In the genomic region with DNA sequence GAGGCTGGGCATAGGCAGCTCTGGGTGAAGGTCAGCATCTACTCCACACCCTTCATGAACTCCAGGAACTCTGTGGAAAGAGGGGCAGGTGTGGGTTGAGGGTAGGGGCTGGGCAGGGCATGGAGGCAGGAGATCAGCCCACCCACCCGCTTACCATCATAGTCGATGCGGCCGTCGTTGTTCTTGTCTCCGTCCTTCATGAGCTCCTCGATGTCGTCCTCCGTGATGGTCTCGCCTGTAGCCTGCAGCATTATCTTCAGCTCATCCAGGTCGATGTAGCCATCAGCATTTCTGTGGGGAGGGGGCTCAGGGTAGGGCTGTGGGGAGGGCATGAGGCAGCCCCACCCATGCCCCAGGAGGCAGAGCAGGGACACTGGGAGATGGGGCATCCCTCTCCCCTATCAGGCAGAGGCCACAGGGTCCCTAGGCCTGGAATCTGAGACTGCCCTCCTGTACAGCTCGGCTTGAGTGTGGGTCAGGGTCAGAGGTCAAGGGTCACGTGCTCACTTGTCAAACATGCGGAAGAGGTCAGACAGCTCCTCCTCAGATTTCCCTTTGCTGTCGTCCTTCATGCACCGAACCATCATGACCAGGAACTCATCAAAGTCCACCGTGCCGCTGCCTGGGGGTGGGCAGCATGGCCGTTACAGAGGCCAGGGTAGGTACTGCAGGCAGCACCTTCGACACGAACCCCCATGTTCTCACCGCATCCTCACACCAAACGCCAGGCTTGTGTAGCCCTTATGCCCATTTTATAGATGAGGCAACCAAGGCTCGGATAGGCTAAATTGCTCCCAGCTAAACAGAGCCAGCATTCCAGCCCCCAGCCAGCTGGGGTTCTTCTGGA, we compare ENCODE assay signal across 22 cellular contexts. TPM values are rescaled to one million over a fixed set of nuclear protein-coding genes. Genes with fewer than 3 reads are reported as not detected.
DNase-seq lines count a peak whose midpoint lies in the region; ATAC-seq and TF ChIP-seq lines count a peak whose summit lies in the region.
"Had no signal": no experiment of that assay in that cellular context is flagged by ENCODE, and none has a peak within 500 bp of the region (broad histone marks: within the 10 kb centered on the region; RNA-seq: fewer than 3 reads in every experiment).

No MANE protein-coding gene starts in this region.

- no peak overlapping the region for H3K27ac Mint-ChIP-seq in activated T-helper 1 cell treated with anti-CD3 and anti-CD28 coated beads, Interleukin-12 subunit alpha, Interleukin-12 subunit beta, Interleukin-2, Interleukin-4 antibody, amounts not matched to agents 30 ng/mL and 10 ng/mL and 1 ng/mL, durations not matched to agents 14 hours and 24 hours and 36 hours
- H3K27ac Mint-ChIP-seq: activated CD8-positive, alpha-beta T cell treated with anti-CD3 and anti-CD28 coated beads, Interleukin-2, amount 10 ng/mL, durations not matched to agents 7 days and 5 days; activated T-cell treated with anti-CD3 and anti-CD28 coated beads, Interleukin-2, amount 50 U/mL, for 72 hours had no signal

- dilution Hi-C loops in IMR-90 (cut with HindIII; ENCODE audit: low sequenced_read_pairs, unreplicated experiment) = no loop called here

- H3K36me3 ChIP-seq in IMR-90 (ENCODE audit: control insufficient read depth, insufficient read depth, low read length) (no peaks in the 10 kb centered on the region), cardiac muscle cell (peaks cover 20% of the 10 kb centered on the region), parathyroid adenoma (ENCODE audit: control insufficient read depth, insufficient read depth, low read length) (no peaks in the 10 kb centered on the region), prostate gland (no peaks in the 10 kb centered on the region)
- H3K36me3 ChIP-seq: neutrophil had no signal

- no peak for TF ChIP-seq RAD21 in IMR-90 (IDR thresholded peaks at IDR 0.05; ENCODE audit: low read length)

- H2AK9ac ChIP-seq in IMR-90 (replicated peaks; ENCODE audit: low read depth, low read length, poor library complexity) = no peak overlapping the region

- H2BK120ac ChIP-seq in IMR-90 (ENCODE audit: low read depth, low read length) = no peak overlapping the region

- H3K79me2 ChIP-seq in parathyroid adenoma = peaks cover 3% of the 10 kb centered on the region

- H3K4me3 ChIP-seq in IMR-90 (ENCODE audit: insufficient read depth, low read depth, low read length) = no peak overlapping the region
- H3K4me3 ChIP-seq in cardiac muscle cell = peak overlapping the region; percentile 59
- no peak overlapping the region for H3K4me3 ChIP-seq in parathyroid adenoma (ENCODE audit: low read depth, low read length)
- no peak overlapping the region for H3K4me3 ChIP-seq in prostate gland
- H3K4me3 ChIP-seq: skin epidermis had no signal

- no peaks in the 10 kb centered on the region for H3K27me3 ChIP-seq in IMR-90 (ENCODE audit: control insufficient read depth, insufficient read depth, low read length)
- H3K27me3 ChIP-seq in cardiac muscle cell = no peaks in the 10 kb centered on the region
- H3K27me3 ChIP-seq in parathyroid adenoma (ENCODE audit: control insufficient read depth, insufficient read depth, low read length) = no peaks in the 10 kb centered on the region
- no peaks in the 10 kb centered on the region for H3K27me3 ChIP-seq in prostate gland (replicated peaks; ENCODE audit: insufficient read depth)
- H3K27me3 ChIP-seq: neutrophil had no signal

- WGBS in IMR-90 (ENCODE audit: extremely low coverage in 2 of 2, insufficient read length in 1 of 2), 2 experiments = 48% methylated on average over 6 of the region's 24 CpGs; no CpG with 5 or more reads in 1 of the 2 experiments
- WGBS in prostate gland = 87% methylated on average over 24 of the region's 24 CpGs

- no peak overlapping the region for H2BK5ac ChIP-seq in IMR-90 (ENCODE audit: low read depth, low read length, poor library complexity, severe bottlenecking)

- H3K79me1 ChIP-seq in IMR-90 (ENCODE audit: low read depth in 1 of 2, low read length in 2 of 2) = peaks cover 5 to 12% of the 10 kb centered on the region in 2 experiments; a peak in 3 of 4 replicates

- H2BK20ac ChIP-seq in IMR-90 (ENCODE audit: low read depth, low read length) = no peak overlapping the region

- H4K5ac ChIP-seq in IMR-90 (ENCODE audit: low read depth, low read length) = no peak overlapping the region

- TF ChIP-seq CTCF in IMR-90 (conservative IDR thresholded peaks at IDR 0.05; ENCODE audit: low read depth, low read length) (0 out of 2 replicates have a peak, but pooled peaks have one; percentile 6), cardiac muscle cell (IDR thresholded peaks at IDR 0.05; ENCODE audit: low read depth, low read length) (no peak), parathyroid adenoma (IDR thresholded peaks at IDR 0.05) (no peak), prostate gland (IDR thresholded peaks at IDR 0.05) (no peak)

- DNase-seq in ELF-1 (ENCODE audit: low read depth, low spot score) (peak; percentile 37), IMR-90 (no peak), cardiac muscle cell (ENCODE audit: low read depth in 1 of 2, low spot score in 1 of 2) (no peak), sciatic nerve (ENCODE audit: low spot score) (no peak), prostate gland (ENCODE audit: low spot score) (no peak)
- DNase-seq in activated T-helper 1 cell treated with anti-CD3 and anti-CD28 coated beads, Interleukin-12 subunit alpha, Interleukin-12 subunit beta, Interleukin-2, Interleukin-4 antibody, amounts not matched to agents 30 ng/mL and 10 ng/mL and 1 ng/mL, durations not matched to agents 14 hours and 24 hours and 36 hours (ENCODE audit: low spot score) = no peak
- DNase-seq in activated CD4-positive, alpha-beta T cell treated with anti-CD3 and anti-CD28 coated beads for 4 hours = no peak
- DNase-seq: activated CD8-positive, alpha-beta T cell treated with anti-CD3 and anti-CD28 coated beads, Interleukin-2, amount 10 ng/mL, durations not matched to agents 7 days and 5 days; activated T-cell treated with anti-CD3 and anti-CD28 coated beads, Interleukin-2, amount 50 U/mL, for 72 hours; HCEC 1CT; mesendoderm; NCI-H1048; NCI-H2081; NCI-H526 treated with DMSO at 0.1 percent for 48 hours; SHP77 treated with DMSO at 0.1 percent for 48 hours; stimulated activated CD4-positive, alpha-beta T cell treated with anti-CD3 and anti-CD28 coated beads, Interleukin-4, amount 100 ng/mL, for 24 hours; T-helper 1 cell had no signal

- H2AK5ac ChIP-seq in IMR-90 (ENCODE audit: low read depth, low read length) = peak overlapping the region; percentile 4; the same call in 1 of the 2 replicates

- H3K14ac ChIP-seq in IMR-90 (replicated peaks; ENCODE audit: low read depth, low read length) = no peak overlapping the region

- TF ChIP-seq POLR2A in IMR-90 (IDR thresholded peaks at IDR 0.05; ENCODE audit: low read depth, low read length) (no peak), prostate gland (IDR thresholded peaks at IDR 0.05) (no peak)

- H3K23ac ChIP-seq in IMR-90 (ENCODE audit: low read depth, low read length) = no peak overlapping the region

- H4K91ac ChIP-seq in IMR-90 (ENCODE audit: insufficient read depth, low read depth, low read length) = no peak overlapping the region

- no peak overlapping the region for H2AFZ ChIP-seq in IMR-90 (replicated peaks; ENCODE audit: low read length, poor library complexity)
- no peak overlapping the region for H2AFZ ChIP-seq in parathyroid adenoma

- H4K8ac ChIP-seq in IMR-90 (ENCODE audit: low read depth in 2 of 2, low read length in 2 of 2) = no peak overlapping the region

- no peak overlapping the region for H3K4me3 Mint-ChIP-seq in activated T-helper 1 cell treated with anti-CD3 and anti-CD28 coated beads, Interleukin-12 subunit alpha, Interleukin-12 subunit beta, Interleukin-2, Interleukin-4 antibody, amounts not matched to agents 30 ng/mL and 10 ng/mL and 1 ng/mL, durations not matched to agents 14 hours and 24 hours and 36 hours
- H3K4me3 Mint-ChIP-seq: activated CD8-positive, alpha-beta T cell treated with anti-CD3 and anti-CD28 coated beads, Interleukin-2, amount 10 ng/mL, durations not matched to agents 7 days and 5 days; activated T-cell treated with anti-CD3 and anti-CD28 coated beads, Interleukin-2, amount 50 U/mL, for 72 hours had no signal

- H3K27me3 Mint-ChIP-seq in activated T-helper 1 cell treated with anti-CD3 and anti-CD28 coated beads, Interleukin-12 subunit alpha, Interleukin-12 subunit beta, Interleukin-2, Interleukin-4 antibody, amounts not matched to agents 30 ng/mL and 10 ng/mL and 1 ng/mL, durations not matched to agents 14 hours and 24 hours and 36 hours (ENCODE audit: insufficient read depth) = no peaks in the 10 kb centered on the region

- H3K4me2 ChIP-seq in IMR-90 (ENCODE audit: low read depth, low read length) (no peak overlapping the region), parathyroid adenoma (ENCODE audit: low read length) (no peak overlapping the region)
- H3K4me2 ChIP-seq: KMS-11 had no signal

- H3K9me1 ChIP-seq in IMR-90 (ENCODE audit: insufficient read depth, low read length) = peaks cover 7% of the 10 kb centered on the region

- H4K20me1 ChIP-seq in IMR-90 (ENCODE audit: insufficient read depth, low read length) = peaks cover under 1% of the 10 kb centered on the region

- intact Hi-C loops in IMR-90 (cut with micrococcal nuclease) (no loop called here), sciatic nerve (cut with DNase I) (loop anchor here (10.0 kb wide), 1 partner anchor 233 kb away; a partner anchor contains a TSS), prostate gland (cut with DNase I) (no loop called here)
- intact Hi-C loops in activated T-helper 1 cell treated with anti-CD3 and anti-CD28 coated beads, Interleukin-12 subunit alpha, Interleukin-12 subunit beta, Interleukin-2, Interleukin-4 antibody, amounts not matched to agents 30 ng/mL and 10 ng/mL and 1 ng/mL, durations not matched to agents 14 hours and 24 hours and 36 hours (cut with micrococcal nuclease) = loop anchor here (10.0 kb wide), 1 partner anchor 397 kb away; a partner anchor contains a TSS

- H3K56ac ChIP-seq in IMR-90 (ENCODE audit: extremely low read depth, insufficient read depth, low read length) = no peak overlapping the region

- H3K9me3 ChIP-seq in IMR-90 (ENCODE audit: control insufficient read depth, insufficient read depth, low read length) = no peaks in the 10 kb centered on the region
- no peaks in the 10 kb centered on the region for H3K9me3 ChIP-seq in cardiac muscle cell (ENCODE audit: low read depth)
- no peaks in the 10 kb centered on the region for H3K9me3 ChIP-seq in parathyroid adenoma (ENCODE audit: control insufficient read depth, low read length)
- no peaks in the 10 kb centered on the region for H3K9me3 ChIP-seq in prostate gland
- H3K9me3 ChIP-seq: neutrophil had no signal

- in situ Hi-C loops in IMR-90 (cut with MboI; ENCODE audit: low sequenced_read_pairs) = no loop called here

- no peak overlapping the region for H3K4ac ChIP-seq in IMR-90 (ENCODE audit: low read depth, low read length)

- peaks cover 23% of the 10 kb centered on the region for H3K4me1 Mint-ChIP-seq in activated T-helper 1 cell treated with anti-CD3 and anti-CD28 coated beads, Interleukin-12 subunit alpha, Interleukin-12 subunit beta, Interleukin-2, Interleukin-4 antibody, amounts not matched to agents 30 ng/mL and 10 ng/mL and 1 ng/mL, durations not matched to agents 14 hours and 24 hours and 36 hours (ENCODE audit: low read depth)

- peaks cover 6% of the 10 kb centered on the region for H3K4me1 ChIP-seq in IMR-90 (ENCODE audit: control insufficient read depth, insufficient read depth, low read length)
- peaks cover 36% of the 10 kb centered on the region for H3K4me1 ChIP-seq in cardiac muscle cell (ENCODE audit: low read depth)
- H3K4me1 ChIP-seq in parathyroid adenoma = peaks cover 23% of the 10 kb centered on the region
- H3K4me1 ChIP-seq in prostate gland (replicated peaks) = no peaks in the 10 kb centered on the region

- H3K9me3 Mint-ChIP-seq in activated T-helper 1 cell treated with anti-CD3 and anti-CD28 coated beads, Interleukin-12 subunit alpha, Interleukin-12 subunit beta, Interleukin-2, Interleukin-4 antibody, amounts not matched to agents 30 ng/mL and 10 ng/mL and 1 ng/mL, durations not matched to agents 14 hours and 24 hours and 36 hours = no peaks in the 10 kb centered on the region
- H3K9me3 Mint-ChIP-seq: activated T-cell treated with anti-CD3 and anti-CD28 coated beads, Interleukin-2, amount 50 U/mL, for 72 hours had no signal

- H3K9ac ChIP-seq in IMR-90 (ENCODE audit: low read depth, low read length) (no peak overlapping the region), parathyroid adenoma (no peak overlapping the region)
- H3K9ac ChIP-seq: KMS-11 had no signal

- H2BK15ac ChIP-seq in IMR-90 (ENCODE audit: low read depth, low read length) = no peak overlapping the region

- H3K18ac ChIP-seq in IMR-90 (ENCODE audit: low read depth, low read length) = no peak overlapping the region

- no TSS peak for BruUV-seq in IMR-90 (replicated peaks; lab: Mats Ljungman, UMichigan)

- ATAC-seq in IMR-90 (ENCODE audit: low read depth) (no peak), sciatic nerve (no peak)
- ATAC-seq: activated CD8-positive, alpha-beta T cell treated with anti-CD3 and anti-CD28 coated beads, Interleukin-2, amount 10 ng/mL, durations not matched to agents 7 days and 5 days; activated T-cell treated with anti-CD3 and anti-CD28 coated beads, Interleukin-2, amount 50 U/mL, for 72 hours had no signal

- POLR2A ChIA-PET in IMR-90 (lab: Charles Lee; ENCODE audit: unreplicated experiment) = no interaction called here

- CTCF ChIA-PET in IMR-90 (lab: Yijun Ruan, JAX) = no interaction called here

- H3K27ac ChIP-seq in IMR-90 (ENCODE audit: insufficient read depth, low read length) (no peak overlapping the region), cardiac muscle cell (peak overlapping the region; percentile 99), parathyroid adenoma (peak overlapping the region; percentile 85), prostate gland (no peak overlapping the region)
- H3K27ac ChIP-seq: KMS-11, neutrophil, skin epidermis had no signal

- H3K36me3 Mint-ChIP-seq in activated T-helper 1 cell treated with anti-CD3 and anti-CD28 coated beads, Interleukin-12 subunit alpha, Interleukin-12 subunit beta, Interleukin-2, Interleukin-4 antibody, amounts not matched to agents 30 ng/mL and 10 ng/mL and 1 ng/mL, durations not matched to agents 14 hours and 24 hours and 36 hours (ENCODE audit: low read depth) = no peaks in the 10 kb centered on the region

RNA-seq across cellular contexts. Expression of a gene that starts 2.4 kb away (rescaled TPM):
- total RNA-seq in IMR-90 (2012; rRNA removed) (1.1 and 1.3 TPM in 2 replicates), cardiac muscle cell (1,875 and 4,623 TPM in 2 replicates), sciatic nerve (205 TPM), prostate gland (100 to 1,000 TPM in 1 of 2 donors, 1 to 10 TPM in 1; 2.7 to 109 TPM)
- polyA plus RNA-seq in IMR-90 (2012; rRNA removed) (4.0 and 4.6 TPM in 2 replicates), cardiac muscle cell (1,312 and 3,313 TPM in 2 replicates)
- polyA plus RNA-seq in IMR-90 (2012; cell fraction: cytosol; rRNA removed) = 1.8 and 2.3 TPM in 2 replicates
- 3.4 and 6.2 TPM in 2 replicates for polyA plus RNA-seq in IMR-90 (2012; cell fraction: nucleus; rRNA removed; ENCODE audit: low replicate concordance)
- total RNA-seq in activated T-helper 1 cell treated with anti-CD3 and anti-CD28 coated beads, Interleukin-12 subunit alpha, Interleukin-12 subunit beta, Interleukin-2, Interleukin-4 antibody, amounts not matched to agents 30 ng/mL and 10 ng/mL and 1 ng/mL, durations not matched to agents 14 hours and 24 hours and 36 hours = 0.32 and 0.67 TPM in 2 replicates
- total RNA-seq: Daoy had no signal

RNA-seq across cellular contexts. Expression of a gene that starts 3.9 kb away (rescaled TPM):
- 34.2 and 36.9 TPM in 2 replicates for total RNA-seq in IMR-90 (2012; rRNA removed)
- 86.0 and 92.2 TPM in 2 replicates for polyA plus RNA-seq in IMR-90 (2012; rRNA removed)
- 37.7 and 53.7 TPM in 2 replicates for polyA plus RNA-seq in IMR-90 (2012; cell fraction: cytosol; rRNA removed)
- polyA plus RNA-seq in IMR-90 (2012; cell fraction: nucleus; rRNA removed; ENCODE audit: low replicate concordance) = 524 and 765 TPM in 2 replicates
- total RNA-seq in cardiac muscle cell = 131 and 205 TPM in 2 replicates
- polyA plus RNA-seq in cardiac muscle cell = 80.8 and 108 TPM in 2 replicates
- 163 TPM for total RNA-seq in sciatic nerve
- 72.0 and 74.2 TPM in 2 replicates for total RNA-seq in activated T-helper 1 cell treated with anti-CD3 and anti-CD28 coated beads, Interleukin-12 subunit alpha, Interleukin-12 subunit beta, Interleukin-2, Interleukin-4 antibody, amounts not matched to agents 30 ng/mL and 10 ng/mL and 1 ng/mL, durations not matched to agents 14 hours and 24 hours and 36 hours
- 100 to 1,000 TPM; 107 to 277 TPM for total RNA-seq in prostate gland

RNA-seq across cellular contexts. Expression of a gene that starts 6.6 kb away (rescaled TPM):
- not detected in 2 replicates for total RNA-seq in IMR-90 (2012; rRNA removed)
- polyA plus RNA-seq in IMR-90 (2012; rRNA removed) = 0.04 and 0.07 TPM in 2 replicates
- 0.01 and 0.07 TPM in 2 replicates for polyA plus RNA-seq in IMR-90 (2012; cell fraction: cytosol; rRNA removed)
- polyA plus RNA-seq in IMR-90 (2012; cell fraction: nucleus; rRNA removed; ENCODE audit: low replicate concordance) = 0.01 and 0.03 TPM in 2 replicates
- 6.5 and 13.6 TPM in 2 replicates for total RNA-seq in cardiac muscle cell
- 3.2 and 3.4 TPM in 2 replicates for polyA plus RNA-seq in cardiac muscle cell
- 38.3 TPM for total RNA-seq in sciatic nerve
- 0.13 TPM in 1 of 2 replicates, not detected in the other for total RNA-seq in activated T-helper 1 cell treated with anti-CD3 and anti-CD28 coated beads, Interleukin-12 subunit alpha, Interleukin-12 subunit beta, Interleukin-2, Interleukin-4 antibody, amounts not matched to agents 30 ng/mL and 10 ng/mL and 1 ng/mL, durations not matched to agents 14 hours and 24 hours and 36 hours
- total RNA-seq in prostate gland = 1 to 10 TPM; 3.5 to 7.6 TPM

RNA-seq across cellular contexts. Expression of a gene that starts 41.0 kb away (rescaled TPM):
- 2.5 and 2.9 TPM in 2 replicates for total RNA-seq in IMR-90 (2012; rRNA removed)
- 2.1 and 2.8 TPM in 2 replicates for polyA plus RNA-seq in IMR-90 (2012; rRNA removed)
- polyA plus RNA-seq in IMR-90 (2012; cell fraction: cytosol; rRNA removed) = 0.81 and 1.0 TPM in 2 replicates
- polyA plus RNA-seq in IMR-90 (2012; cell fraction: nucleus; rRNA removed; ENCODE audit: low replicate concordance) = 2.0 and 8.4 TPM in 2 replicates
- total RNA-seq in cardiac muscle cell = 14.2 and 22.9 TPM in 2 replicates
- 24.3 and 47.8 TPM in 2 replicates for polyA plus RNA-seq in cardiac muscle cell
- total RNA-seq in sciatic nerve = 11.4 TPM
- total RNA-seq in activated T-helper 1 cell treated with anti-CD3 and anti-CD28 coated beads, Interleukin-12 subunit alpha, Interleukin-12 subunit beta, Interleukin-2, Interleukin-4 antibody, amounts not matched to agents 30 ng/mL and 10 ng/mL and 1 ng/mL, durations not matched to agents 14 hours and 24 hours and 36 hours = 11.1 and 11.4 TPM in 2 replicates
- total RNA-seq in prostate gland = 100 to 1,000 TPM in 1 of 2 donors, 1 to 10 TPM in 1; 6.4 to 176 TPM

RNA-seq across cellular contexts. Expression of a gene that starts 41.7 kb away (rescaled TPM):
- total RNA-seq in IMR-90 (2012; rRNA removed) = 35.0 and 36.4 TPM in 2 replicates
- 48.6 and 55.2 TPM in 2 replicates for polyA plus RNA-seq in IMR-90 (2012; rRNA removed)
- 38.5 and 49.0 TPM in 2 replicates for polyA plus RNA-seq in IMR-90 (2012; cell fraction: cytosol; rRNA removed)
- polyA plus RNA-seq in IMR-90 (2012; cell fraction: nucleus; rRNA removed; ENCODE audit: low replicate concordance) = 163 and 234 TPM in 2 replicates
- 100 and 115 TPM in 2 replicates for total RNA-seq in cardiac muscle cell
- 63.7 and 67.9 TPM in 2 replicates for polyA plus RNA-seq in cardiac muscle cell
- total RNA-seq in sciatic nerve = 59.5 TPM
- total RNA-seq in activated T-helper 1 cell treated with anti-CD3 and anti-CD28 coated beads, Interleukin-12 subunit alpha, Interleukin-12 subunit beta, Interleukin-2, Interleukin-4 antibody, amounts not matched to agents 30 ng/mL and 10 ng/mL and 1 ng/mL, durations not matched to agents 14 hours and 24 hours and 36 hours = 104 and 113 TPM in 2 replicates
- 100 to 1,000 TPM in 1 of 2 donors, 10 to 100 TPM in 1; 70.1 to 107 TPM for total RNA-seq in prostate gland

Comparison
In these comparisons a context has a peak if more than half of its experiments do, and no peak if none do; other contexts are left out.
1. H3K27ac ChIP-seq: peak in cardiac muscle cell (single experiment) and parathyroid adenoma (single experiment); none in IMR-90 (single experiment) and prostate gland (0 of 2).
2. intact Hi-C loops: an anchor here in sciatic nerve (10.0 kb wide) and activated T-helper 1 cell treated with anti-CD3 and anti-CD28 coated beads, Interleukin-12 subunit alpha, Interleukin-12 subunit beta, Interleukin-2, Interleukin-4 antibody, amounts not matched to agents 30 ng/mL and 10 ng/mL and 1 ng/mL, durations not matched to agents 14 hours and 24 hours and 36 hours (10.0 kb wide); none called in IMR-90 and prostate gland.